ENCODE assay signal across 21 cellular contexts in the genomic region with DNA sequence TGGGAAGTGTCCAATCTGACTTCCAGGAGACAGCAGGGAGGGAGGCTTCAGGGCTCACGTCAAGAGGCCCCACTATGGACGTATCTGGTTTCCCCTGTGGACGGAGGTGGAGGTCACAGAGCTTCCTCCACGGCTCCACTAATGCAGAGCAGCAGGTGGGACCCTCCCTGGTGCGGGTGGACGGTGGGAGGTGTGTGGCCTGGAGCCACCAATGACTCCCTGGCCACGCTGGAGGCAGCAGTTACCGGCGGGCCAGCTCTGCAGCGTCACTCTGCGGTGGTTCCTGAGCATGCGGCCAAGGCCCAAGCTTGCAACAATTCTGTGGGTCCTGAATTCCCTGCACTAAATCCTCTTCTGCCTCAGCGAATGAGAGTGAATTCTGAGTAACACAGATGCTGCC. TPM values are rescaled to one million over a fixed set of nuclear protein-coding genes. Genes with fewer than 3 reads are reported as not detected.
DNase-seq lines count a peak whose midpoint lies in the region; ATAC-seq and TF ChIP-seq lines count a peak whose summit lies in the region.
"Had no signal": no experiment of that assay in that cellular context is flagged by ENCODE, and none has a peak within 500 bp of the region (broad histone marks: within the 10 kb centered on the region; RNA-seq: fewer than 3 reads in every experiment).

No MANE protein-coding gene starts in this region.

- intact Hi-C loops in Right ventricle myocardium superior (cut with DNase I) = no loop called here

- H3K9me3 ChIP-seq in suprapubic skin = no peaks in the 10 kb centered on the region
- no peaks in the 10 kb centered on the region for H3K9me3 ChIP-seq in endodermal cell (ENCODE audit: control insufficient read depth, low read length)
- H3K9me3 ChIP-seq: SK-N-SH had no signal

- no peak overlapping the region for H3K27ac Mint-ChIP-seq in endodermal cell
- H3K27ac Mint-ChIP-seq: CD8-positive, alpha-beta T cell had no signal

- H3K36me3 ChIP-seq in kidney epithelial cell (ENCODE audit: control insufficient read depth, insufficient read depth, low read length) (no peaks in the 10 kb centered on the region), suprapubic skin (no peaks in the 10 kb centered on the region), endodermal cell (ENCODE audit: control insufficient read depth, insufficient read depth, low read length) (no peaks in the 10 kb centered on the region)

- H3K27ac ChIP-seq in RWPE1 (peak overlapping the region; percentile 12; the same call in 1 of the 2 replicates), cingulate gyrus (ENCODE audit: low read depth, low read length) (peak overlapping the region; percentile 54), suprapubic skin (peak overlapping the region; percentile 75), endodermal cell (ENCODE audit: low read depth, low read length) (no peak overlapping the region)

- H3K27me3 ChIP-seq in kidney epithelial cell (ENCODE audit: control insufficient read depth, insufficient read depth, low read length) (peaks cover 2% of the 10 kb centered on the region), suprapubic skin (no peaks in the 10 kb centered on the region), endodermal cell (ENCODE audit: control insufficient read depth, insufficient read depth, low read length, poor library complexity, severe bottlenecking) (no peaks in the 10 kb centered on the region)

- no peaks in the 10 kb centered on the region for H3K9me3 Mint-ChIP-seq in endodermal cell
- H3K9me3 Mint-ChIP-seq: CD8-positive, alpha-beta T cell had no signal

- TF ChIP-seq POLR2A in suprapubic skin (IDR thresholded peaks at IDR 0.05) = no peak

- 85% methylated on average over 6 of the region's 13 CpGs for WGBS in suprapubic skin
- 90 to 93% methylated on average over 10 to 13 of the region's 13 CpGs for WGBS in endodermal cell (ENCODE audit: insufficient coverage in 1 of 2, insufficient read length in 1 of 2), 2 experiments

- peaks cover 6% of the 10 kb centered on the region for H3K27me3 Mint-ChIP-seq in endodermal cell (ENCODE audit: insufficient read depth)

- TF ChIP-seq CTCF in RWPE1 (conservative IDR thresholded peaks at IDR 0.05; ENCODE audit: low read depth) = no peak
- TF ChIP-seq CTCF in kidney epithelial cell (IDR thresholded peaks at IDR 0.05; ENCODE audit: insufficient read depth, low read length, poor library complexity, severe bottlenecking) = peak; percentile 21
- no peak for TF ChIP-seq CTCF in suprapubic skin (IDR thresholded peaks at IDR 0.05)
- TF ChIP-seq CTCF in endodermal cell (conservative IDR thresholded peaks at IDR 0.05) = no peak

- no peak for DNase-seq in RWPE1 (ENCODE audit: low spot score)
- no peak for DNase-seq in kidney epithelial cell (ENCODE audit: low read depth)
- DNase-seq in suprapubic skin (ENCODE audit: low spot score in 2 of 2) = no peak
- DNase-seq in Right ventricle myocardium superior = no peak
- DNase-seq in NCI-H446 treated with DMSO at 0.1 percent for 48 hours (lab: John Stamatoyannopoulos, UW) = no peak
- no peak for DNase-seq in endodermal cell
- no peak for DNase-seq in DMS53 (lab: John Stamatoyannopoulos, UW)
- DNase-seq: ACHN; CD8-positive, alpha-beta T cell; DMS153; GOT3; KG1; NCI-H1092; NCI-H187 treated with DMSO at 0.1 percent for 48 hours; NCI-H226; NCI-H524 treated with DMSO at 0.1 percent for 48 hours; RPMI8226; SIG-M5; SK-N-SH had no signal

- TF ChIP-seq EP300 in suprapubic skin (IDR thresholded peaks at IDR 0.05) = no peak

- POLR2A ChIA-PET in RWPE1 (lab: Yijun Ruan, JAX; ENCODE audit: low non-redundant PET) = no interaction called here

- no peak overlapping the region for H3K9ac ChIP-seq in endodermal cell (ENCODE audit: extremely low read depth, low read length, poor library complexity, severe bottlenecking)
- H3K9ac ChIP-seq: SK-N-SH had no signal

- CTCF ChIA-PET in RWPE1 (lab: Yijun Ruan, JAX) = no interaction called here

- no peak overlapping the region for H3K4me3 Mint-ChIP-seq in endodermal cell
- H3K4me3 Mint-ChIP-seq: CD8-positive, alpha-beta T cell had no signal

- no peak overlapping the region for H3K4me3 ChIP-seq in kidney epithelial cell (ENCODE audit: low read depth, low read length)
- no peak overlapping the region for H3K4me3 ChIP-seq in suprapubic skin
- H3K4me3 ChIP-seq in endodermal cell (ENCODE audit: low read length) = no peak overlapping the region

- H3K4me1 ChIP-seq in suprapubic skin (peaks cover 11% of the 10 kb centered on the region), endodermal cell (ENCODE audit: control insufficient read depth, insufficient read depth, low read length) (no peaks in the 10 kb centered on the region)

- H3K4me1 Mint-ChIP-seq in endodermal cell = no peaks in the 10 kb centered on the region

- H3K36me3 Mint-ChIP-seq in endodermal cell (ENCODE audit: low read depth) = no peaks in the 10 kb centered on the region
- H3K36me3 Mint-ChIP-seq: CD8-positive, alpha-beta T cell had no signal

- no peak for ATAC-seq in Right ventricle myocardium superior (ENCODE audit: poor library complexity)
- ATAC-seq: CD8-positive, alpha-beta T cell had no signal

RNA-seq across cellular contexts. Expression of a gene that starts 9.0 kb away (rescaled TPM):
- total RNA-seq in kidney epithelial cell (1.4 TPM in 2 replicates), suprapubic skin (10 to 100 TPM in 3 of 4 donors, 1 to 10 TPM in 1; 5.2 to 13.0 (median 11.3) TPM), Right ventricle myocardium superior (4.4 TPM), endodermal cell (under 1 TPM; 0.26 to 0.31 TPM)
- polyA plus RNA-seq in endodermal cell (2013, experiment 1 of 2) = 0.21 TPM
- polyA plus RNA-seq in endodermal cell (2013, experiment 2 of 2) = 0.25 TPM
- total RNA-seq: PC-3 had no signal
- polyA plus RNA-seq: SK-N-SH had no signal
